ENCODE assay signal across 13 cellular contexts in genomic region chr12:51631591-51631990, GRCh38. TPM values are rescaled to one million over a fixed set of nuclear protein-coding genes. Genes with fewer than 3 reads are reported as not detected.
DNase-seq lines count a peak whose midpoint lies in the region; ATAC-seq, FAIRE-seq and TF ChIP-seq lines count a peak whose summit lies in the region.
"Had no signal": no experiment of that assay in that cellular context is flagged by ENCODE, and none has a peak within 500 bp of the region (broad histone marks: within the 10 kb centered on the region; RNA-seq: fewer than 3 reads in every experiment).

No MANE protein-coding gene starts in this region.

- H3K27ac ChIP-seq in SK-N-MC (peak overlapping the region; percentile 88), smooth muscle cell (ENCODE audit: low read depth) (no peak overlapping the region)

- H3K4me3 ChIP-seq in SK-N-MC (no peak overlapping the region), fibroblast of mammary gland (ENCODE audit: control insufficient read depth, low read depth, low read length) (no peak overlapping the region), smooth muscle cell (no peak overlapping the region)

- TF ChIP-seq POLR2A in H54 (IDR thresholded peaks at IDR 0.05; ENCODE audit: low read depth, low read length), result no peak

- H3K9ac ChIP-seq in SK-N-MC (ENCODE audit: insufficient read length), result no peak overlapping the region
- H3K9ac ChIP-seq in smooth muscle cell (ENCODE audit: low read depth), result no peak overlapping the region

- H2AFZ ChIP-seq in smooth muscle cell (ENCODE audit: low read depth), result no peak overlapping the region

- no peaks in the 10 kb centered on the region for H3F3A ChIP-seq in smooth muscle cell (ENCODE audit: low read depth)

- peaks cover 16% of the 10 kb centered on the region for H3K4me1 ChIP-seq in smooth muscle cell (ENCODE audit: low read depth)

- no peaks in the 10 kb centered on the region for H3K79me2 ChIP-seq in smooth muscle cell (ENCODE audit: low read depth)

- no peak overlapping the region for H3K4me2 ChIP-seq in smooth muscle cell

- no peaks in the 10 kb centered on the region for H4K20me1 ChIP-seq in smooth muscle cell (ENCODE audit: low read depth)

- DNase-seq in H54 (ENCODE audit: insufficient read length, low spot score), result peak; percentile 33
- DNase-seq in SK-N-MC (ENCODE audit: low read depth, low spot score), result no peak
- peak; percentile 76 for DNase-seq in fibroblast of mammary gland (ENCODE audit: low read depth)
- DNase-seq in renal cortical epithelial cell (ENCODE audit: low read depth), result peak; percentile 65
- no peak for DNase-seq in smooth muscle cell (lab: John Stamatoyannopoulos, UW; ENCODE audit: unreplicated experiment)
- DNase-seq: activated T-cell treated with anti-CD3 and anti-CD28 coated beads, Interleukin-2, amount 50 U/mL, for 1 hour; KG1; left cardiac atrium; NCI-H526 treated with DMSO at 0.1 percent for 48 hours had no signal

- H3K9me3 ChIP-seq in SK-N-MC (ENCODE audit: low read depth, low read length), result no peaks in the 10 kb centered on the region
- no peaks in the 10 kb centered on the region for H3K9me3 ChIP-seq in smooth muscle cell (replicated peaks; ENCODE audit: low read depth)

- no peak for TF ChIP-seq CTCF in fibroblast of mammary gland (conservative IDR thresholded peaks at IDR 0.05; ENCODE audit: control insufficient read depth, insufficient read depth, low read depth, low read length)
- no peak for TF ChIP-seq CTCF in smooth muscle cell (IDR thresholded peaks at IDR 0.05; ENCODE audit: borderline replicate concordance, insufficient read depth, poor library complexity, severe bottlenecking)

- H3K27me3 ChIP-seq in smooth muscle cell (ENCODE audit: low read depth), result no peaks in the 10 kb centered on the region

- H3K36me3 ChIP-seq in SK-N-MC (ENCODE audit: insufficient read depth, low read length) (no peaks in the 10 kb centered on the region), smooth muscle cell (ENCODE audit: low read depth) (no peaks in the 10 kb centered on the region)

- ATAC-seq in HG02938 (IDR thresholded peaks at IDR 0.05; ENCODE audit: unreplicated experiment), result no peak
- no peak for ATAC-seq in GM21619 (IDR thresholded peaks at IDR 0.05; ENCODE audit: unreplicated experiment)
- ATAC-seq: left cardiac atrium had no signal

- peak; percentile 98 for FAIRE-seq in H54 (lab: Jason Lieb, UNC)
- FAIRE-seq: colon, TTC549 had no signal

- 78% methylated on average over 1 of the region's 1 CpG for WGBS in smooth muscle cell (ENCODE audit: low lambda C conversion rate)

RNA-seq across cellular contexts. Expression of gene SCN8A, which starts 40.6 kb away (rescaled TPM):
- total RNA-seq in renal cortical epithelial cell (1.0 and 1.1 TPM in 2 replicates), smooth muscle cell (4.1 and 4.5 TPM in 2 replicates)
- polyA plus RNA-seq in smooth muscle cell, result 0.38 and 0.89 TPM in 2 replicates

Comparison
In these comparisons a context has a peak if more than half of its experiments do, and no peak if none do; other contexts are left out.
1. DNase-seq: peak in H54 (single experiment), fibroblast of mammary gland (single experiment) and renal cortical epithelial cell (single experiment); none in SK-N-MC (single experiment) and smooth muscle cell (single experiment).